ENCODE assay signal across 15 cellular contexts in the genomic region with DNA sequence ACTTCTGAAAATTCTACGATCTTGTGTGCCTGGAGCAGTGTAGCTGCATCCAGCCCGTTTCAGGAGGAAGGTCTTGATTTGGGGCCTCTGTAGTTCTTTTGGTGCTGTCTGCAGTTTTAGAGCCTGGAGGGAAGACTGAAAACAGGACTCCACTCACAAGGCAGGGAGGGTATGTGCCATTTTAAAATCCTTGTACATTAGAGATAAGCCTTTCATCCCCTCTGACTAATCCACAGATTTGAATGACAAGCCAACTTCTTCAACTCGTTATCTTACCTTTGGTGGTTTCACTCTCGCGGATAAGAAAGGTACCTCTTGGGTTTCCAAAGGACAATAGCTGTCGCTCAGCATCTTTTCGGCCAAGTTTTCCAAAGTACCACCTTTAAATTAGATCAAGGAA.
"Had no signal": no experiment of that assay in that cellular context is flagged by ENCODE, and none has a peak within 500 bp of the region (broad histone marks: within the 10 kb centered on the region; RNA-seq: fewer than 3 reads in every experiment).

No MANE protein-coding gene starts in this region.

- H3K27me3 Mint-ChIP-seq: central memory CD8-positive, alpha-beta T cell had no signal

- ATAC-seq: activated T-cell treated with anti-CD3 and anti-CD28 coated beads, Interleukin-2, amount 50 U/mL, for 4 hours; body of pancreas; gastrocnemius medialis; pancreas had no signal

- DNase-seq: activated CD4-positive, alpha-beta T cell treated with anti-CD3 and anti-CD28 coated beads for 1 hour; activated gamma-delta T cell treated with Interleukin-2 at 50 U/mL for 16 hours; activated T-cell treated with anti-CD3 and anti-CD28 coated beads, Interleukin-2, amount 50 U/mL, for 4 hours; amniotic stem cell; body of pancreas; effector memory CD4-positive, alpha-beta T cell; gastrocnemius medialis; kidney glomerular epithelial cell; pancreas; stimulated activated CD4-positive, alpha-beta T cell treated with anti-CD3 and anti-CD28 coated beads, Interleukin-4, amount 100 ng/mL, for 1 hour; stimulated activated CD8-positive, alpha-beta memory T cell treated with anti-CD3 and anti-CD28 coated beads, Interleukin-4, amount 100 ng/mL, for 48 hours; SW 1271; thyroid gland; uterus had no signal

- H3K9me3 ChIP-seq: body of pancreas, gastrocnemius medialis, pancreas, thyroid gland, uterus had no signal

- H3K9me3 Mint-ChIP-seq: activated T-cell treated with anti-CD3 and anti-CD28 coated beads, Interleukin-2, amount 50 U/mL, for 4 hours; central memory CD8-positive, alpha-beta T cell had no signal

- H3K4me3 Mint-ChIP-seq: activated T-cell treated with anti-CD3 and anti-CD28 coated beads, Interleukin-2, amount 50 U/mL, for 4 hours; central memory CD8-positive, alpha-beta T cell had no signal
